Comparison of ENCODE assay signal across 15 cellular contexts in the genomic region with DNA sequence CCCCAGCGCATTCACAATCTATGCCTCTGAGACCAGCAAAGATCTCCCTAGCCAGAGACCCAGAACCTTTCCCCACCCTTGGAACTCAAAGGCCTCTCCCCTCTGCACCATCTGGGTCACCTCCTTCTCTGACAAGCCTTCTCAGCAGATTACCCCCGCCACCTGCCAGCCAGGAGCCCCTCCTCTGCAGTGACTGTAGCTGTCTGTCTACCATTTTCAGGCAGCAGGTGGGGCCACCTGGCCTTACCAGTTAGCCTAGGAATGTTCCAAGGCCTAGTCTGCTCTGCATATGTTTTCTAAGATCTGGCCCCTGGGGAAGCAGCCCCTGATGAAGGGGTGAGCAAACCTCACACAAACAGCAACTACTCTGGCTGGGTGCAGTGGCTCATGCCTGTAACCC. TPM values are rescaled to one million over a fixed set of nuclear protein-coding genes. Genes with fewer than 3 reads are reported as not detected.
DNase-seq lines count a peak whose midpoint lies in the region; ATAC-seq and TF ChIP-seq lines count a peak whose summit lies in the region.
"Had no signal": no experiment of that assay in that cellular context is flagged by ENCODE, and none has a peak within 500 bp of the region (broad histone marks: within the 10 kb centered on the region; RNA-seq: fewer than 3 reads in every experiment).

No MANE protein-coding gene starts in this region.

- CTCF ChIA-PET in AG04449 (lab: Yijun Ruan, JAX) = interaction anchor here (0.6 to 5.9 kb wide), 19 partner anchors 8 to 228 kb away, joined by 3 to 47 read pairs (median 4); no protein-coding TSS in a partner anchor

- peak overlapping the region; percentile 74 for H3K4me3 ChIP-seq in AG04449 (ENCODE audit: low read depth, low read length)
- H3K4me3 ChIP-seq in fibroblast of villous mesenchyme (ENCODE audit: low read depth, low read length) = peak overlapping the region; percentile 90
- H3K4me3 ChIP-seq: breast epithelium, hepatocyte had no signal

- POLR2A ChIA-PET in AG04449 (lab: Yijun Ruan, JAX) = interaction anchor here (1.2 kb wide), 1 partner anchor 9 kb away, joined by 3 read pairs; no protein-coding TSS in a partner anchor

- H3K9me3 Mint-ChIP-seq in activated T-helper 2 cell treated with anti-CD3 and anti-CD28 coated beads, Interferon-gamma antibody, Interleukin-2, Interleukin-4, amounts not matched to agents 10 μg/mL and 5 μg/mL and 100 μg/mL, durations not matched to agents 14 hours and 24 hours and 36 hours = no peaks in the 10 kb centered on the region
- H3K9me3 Mint-ChIP-seq: activated naive CD4-positive, alpha-beta T cell treated with anti-CD3 and anti-CD28 coated beads, Interleukin-2, amount 10 ng/mL, durations not matched to agents 7 days and 5 days had no signal

- peaks cover 10% of the 10 kb centered on the region for H3K4me1 Mint-ChIP-seq in activated T-helper 2 cell treated with anti-CD3 and anti-CD28 coated beads, Interferon-gamma antibody, Interleukin-2, Interleukin-4, amounts not matched to agents 10 μg/mL and 5 μg/mL and 100 μg/mL, durations not matched to agents 14 hours and 24 hours and 36 hours (ENCODE audit: low read depth)

- intact Hi-C loops in activated T-helper 2 cell treated with anti-CD3 and anti-CD28 coated beads, Interferon-gamma antibody, Interleukin-2, Interleukin-4, amounts not matched to agents 10 μg/mL and 5 μg/mL and 100 μg/mL, durations not matched to agents 14 hours and 24 hours and 36 hours (cut with micrococcal nuclease) = loop anchor here (5.0 kb wide), 1 partner anchor 81 kb away; a partner anchor contains a TSS

- TF ChIP-seq CTCF in AG04449 (IDR thresholded peaks at IDR 0.05; ENCODE audit: insufficient read depth, low read length, missing control alignments) (no peak), GM20000 (IDR thresholded peaks at IDR 0.05; ENCODE audit: extremely low read depth, missing control alignments) (no peak), fibroblast of villous mesenchyme (IDR thresholded peaks at IDR 0.05; ENCODE audit: insufficient read depth, low read depth, low read length) (no peak), GM13977 (IDR thresholded peaks at IDR 0.05; ENCODE audit: extremely low read depth, insufficient read depth, missing control alignments) (no peak)

- H3K36me3 Mint-ChIP-seq in activated T-helper 2 cell treated with anti-CD3 and anti-CD28 coated beads, Interferon-gamma antibody, Interleukin-2, Interleukin-4, amounts not matched to agents 10 μg/mL and 5 μg/mL and 100 μg/mL, durations not matched to agents 14 hours and 24 hours and 36 hours (ENCODE audit: low read depth) = no peaks in the 10 kb centered on the region
- H3K36me3 Mint-ChIP-seq: activated naive CD4-positive, alpha-beta T cell treated with anti-CD3 and anti-CD28 coated beads, Interleukin-2, amount 10 ng/mL, durations not matched to agents 7 days and 5 days had no signal

- ATAC-seq in GM21723 (IDR thresholded peaks at IDR 0.05; ENCODE audit: unreplicated experiment) = no peak

- no peak for DNase-seq in AG04449 (ENCODE audit: low read depth, low spot score)
- DNase-seq in GM20000 (ENCODE audit: low spot score) = peak; percentile 11
- DNase-seq in NCI-H2171 treated with DMSO at 0.1 percent for 48 hours (lab: John Stamatoyannopoulos, UW) = peak; percentile 90
- no peak for DNase-seq in fibroblast of villous mesenchyme (ENCODE audit: low read depth)
- no peak for DNase-seq in SIG-M5 (lab: John Stamatoyannopoulos, UW)
- DNase-seq in GM13977 (ENCODE audit: low spot score) = no peak
- no peak for DNase-seq in activated T-helper 2 cell treated with anti-CD3 and anti-CD28 coated beads, Interferon-gamma antibody, Interleukin-2, Interleukin-4, amounts not matched to agents 10 μg/mL and 5 μg/mL and 100 μg/mL, durations not matched to agents 14 hours and 24 hours and 36 hours (ENCODE audit: low spot score)
- DNase-seq: activated CD4-positive, alpha-beta T cell treated with anti-CD3 and anti-CD28 coated beads for 4 hours; activated naive CD4-positive, alpha-beta T cell treated with anti-CD3 and anti-CD28 coated beads, Interleukin-2, amount 10 ng/mL, durations not matched to agents 7 days and 5 days; NCI-H226; OCI-M1; stimulated activated CD4-positive, alpha-beta T cell treated with anti-CD3 and anti-CD28 coated beads, Interleukin-4, amount 100 ng/mL, for 1 hour had no signal

- H3K27me3 Mint-ChIP-seq in activated T-helper 2 cell treated with anti-CD3 and anti-CD28 coated beads, Interferon-gamma antibody, Interleukin-2, Interleukin-4, amounts not matched to agents 10 μg/mL and 5 μg/mL and 100 μg/mL, durations not matched to agents 14 hours and 24 hours and 36 hours (ENCODE audit: low read depth) = peaks cover 50% of the 10 kb centered on the region

- in situ Hi-C loops in GM13977 (cut with MboI; ENCODE audit: low pct_unique_long_range_greater_than_20kb, low sequenced_read_pairs, unreplicated experiment) = no loop called here

- H3K27ac Mint-ChIP-seq in activated T-helper 2 cell treated with anti-CD3 and anti-CD28 coated beads, Interferon-gamma antibody, Interleukin-2, Interleukin-4, amounts not matched to agents 10 μg/mL and 5 μg/mL and 100 μg/mL, durations not matched to agents 14 hours and 24 hours and 36 hours = no peak overlapping the region
- H3K27ac Mint-ChIP-seq: activated naive CD4-positive, alpha-beta T cell treated with anti-CD3 and anti-CD28 coated beads, Interleukin-2, amount 10 ng/mL, durations not matched to agents 7 days and 5 days had no signal

- no peak overlapping the region for H3K4me3 Mint-ChIP-seq in activated T-helper 2 cell treated with anti-CD3 and anti-CD28 coated beads, Interferon-gamma antibody, Interleukin-2, Interleukin-4, amounts not matched to agents 10 μg/mL and 5 μg/mL and 100 μg/mL, durations not matched to agents 14 hours and 24 hours and 36 hours (ENCODE audit: low read depth)
- H3K4me3 Mint-ChIP-seq: activated naive CD4-positive, alpha-beta T cell treated with anti-CD3 and anti-CD28 coated beads, Interleukin-2, amount 10 ng/mL, durations not matched to agents 7 days and 5 days had no signal

RNA-seq across cellular contexts. Expression of a gene that starts 2.4 kb away (rescaled TPM):
- total RNA-seq in fibroblast of villous mesenchyme = 558 and 807 TPM in 2 replicates
- total RNA-seq in activated T-helper 2 cell treated with anti-CD3 and anti-CD28 coated beads, Interferon-gamma antibody, Interleukin-2, Interleukin-4, amounts not matched to agents 10 μg/mL and 5 μg/mL and 100 μg/mL, durations not matched to agents 14 hours and 24 hours and 36 hours = 0.16 TPM in 1 of 2 replicates, not detected in the other

Comparison
In these comparisons a context has a peak if more than half of its experiments do, and no peak if none do; other contexts are left out.
1. DNase-seq: peak in GM20000 (single experiment) and NCI-H2171 treated with DMSO at 0.1 percent for 48 hours (single experiment); none in AG04449 (single experiment), fibroblast of villous mesenchyme (single experiment), SIG-M5 (single experiment), GM13977 (single experiment) and activated T-helper 2 cell treated with anti-CD3 and anti-CD28 coated beads, Interferon-gamma antibody, Interleukin-2, Interleukin-4, amounts not matched to agents 10 μg/mL and 5 μg/mL and 100 μg/mL, durations not matched to agents 14 hours and 24 hours and 36 hours (single experiment).
2. RNA of a gene that starts 2.4 kb away (total RNA-seq): 558 to 807 TPM in fibroblast of villous mesenchyme; 0.16 TPM in activated T-helper 2 cell treated with anti-CD3 and anti-CD28 coated beads, Interferon-gamma antibody, Interleukin-2, Interleukin-4, amounts not matched to agents 10 μg/mL and 5 μg/mL and 100 μg/mL, durations not matched to agents 14 hours and 24 hours and 36 hours; every median in the first group is over 100 times any median in the second.